1 cellular context compared by ENCODE assay signal in the genomic region with DNA sequence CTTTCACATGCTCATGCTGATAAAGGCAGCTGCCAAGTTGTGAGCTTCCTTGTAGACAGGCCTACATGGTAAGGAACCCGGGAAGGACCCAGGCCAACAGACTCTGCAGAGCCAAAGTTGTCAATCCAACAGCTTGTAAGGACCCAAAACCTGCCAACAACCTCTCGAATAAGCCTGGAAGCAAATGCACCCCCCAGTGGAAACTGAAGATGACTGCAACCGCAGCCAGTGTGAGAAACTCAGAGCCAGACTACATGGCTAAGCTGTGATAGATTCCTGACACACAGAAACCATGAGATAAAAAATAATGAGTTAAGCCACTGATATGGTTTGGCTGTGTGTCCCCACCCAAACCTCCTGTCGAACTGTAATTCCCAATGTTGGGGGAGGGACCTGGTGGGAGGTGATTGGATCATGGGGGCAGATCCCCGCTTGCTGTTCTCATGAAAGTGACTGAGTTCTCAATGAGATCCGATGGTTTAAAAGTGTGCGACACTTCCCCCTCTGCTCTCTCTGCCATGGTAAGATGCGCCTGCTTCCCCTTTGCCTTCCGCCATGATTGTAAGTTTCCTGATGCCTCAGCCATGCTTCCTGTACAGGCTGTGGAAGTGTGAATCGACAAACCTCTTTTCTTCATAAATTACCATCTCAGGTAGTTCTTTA.
TF ChIP-seq lines count a peak whose summit lies in the region.

No MANE protein-coding gene starts in this region.

TF ChIP-seq in H1, 55 proteins besides CTCF, POLR2A, EP300 and RAD21:
- TF ChIP-seq GABPA (IDR thresholded peaks at IDR 0.05; ENCODE audit: borderline replicate concordance, insufficient read depth, low read length): 0 out of 2 replicates have a peak, but pooled peaks have one; percentile 45
- no peak for TF ChIP-seq JUN (IDR thresholded peaks at IDR 0.05; ENCODE audit: low read depth, low read length)
